Comparison of ENCODE assay signal across 30 cellular contexts in genomic region chr7:67856046-67856445, GRCh38.
"Had no signal": no experiment of that assay in that cellular context is flagged by ENCODE, and none has a peak within 500 bp of the region (broad histone marks: within the 10 kb centered on the region; RNA-seq: fewer than 3 reads in every experiment).

No MANE protein-coding gene starts in this region.

- ATAC-seq: heart right ventricle; left colon; left lung; lower lobe of right lung; naive thymus-derived CD8-positive, alpha-beta T cell; right lobe of liver; stimulated activated memory B cell treated with anti-CD40 and anti-IgM and Interleukin-4, amounts not matched to agents 10 μg/mL and 1 μg/mL and 100 μg/mL, for 72 hours; stimulated activated naive CD8-positive, alpha-beta T cell treated with anti-CD3 and anti-CD28 coated beads, Interleukin-15, amount 100 ng/mL, for 72 hours had no signal

- H3K4me1 ChIP-seq: heart right ventricle, left lung, lower lobe of right lung, parathyroid adenoma, right atrium auricular region, tibial nerve, uterus had no signal

- H3K4me3 ChIP-seq: heart right ventricle, hepatocyte, left lung, lower lobe of right lung, right atrium auricular region, right lobe of liver, smooth muscle cell, tibial nerve, uterus had no signal

- H3K27ac ChIP-seq: heart right ventricle, hepatocyte, left lung, lower lobe of right lung, neutrophil, parathyroid adenoma, right atrium auricular region, tibial nerve, uterus had no signal

- H3K27me3 ChIP-seq: hepatocyte, left lung, neutrophil, right atrium auricular region, right lobe of liver, tibial nerve, uterus had no signal

- H3K9me3 ChIP-seq: lower lobe of right lung, neutrophil, right atrium auricular region, right lobe of liver, uterus had no signal

- H3K27ac Mint-ChIP-seq: immature natural killer cell; mesothelial cell of epicardium; naive thymus-derived CD8-positive, alpha-beta T cell; nephron; stimulated activated memory B cell treated with anti-CD40 and anti-IgM and Interleukin-4, amounts not matched to agents 10 μg/mL and 1 μg/mL and 100 μg/mL, for 72 hours; stimulated activated naive CD8-positive, alpha-beta T cell treated with anti-CD3 and anti-CD28 coated beads, Interleukin-15, amount 100 ng/mL, for 72 hours; type B pancreatic cell had no signal

- H2AFZ ChIP-seq: hepatocyte, parathyroid adenoma had no signal

- H3K4me1 Mint-ChIP-seq: immature natural killer cell; mesothelial cell of epicardium; naive thymus-derived CD8-positive, alpha-beta T cell; stimulated activated memory B cell treated with anti-CD40 and anti-IgM and Interleukin-4, amounts not matched to agents 10 μg/mL and 1 μg/mL and 100 μg/mL, for 72 hours; stimulated activated naive CD8-positive, alpha-beta T cell treated with anti-CD3 and anti-CD28 coated beads, Interleukin-15, amount 100 ng/mL, for 72 hours had no signal

- H3K9ac ChIP-seq: parathyroid adenoma had no signal

- H3K36me3 ChIP-seq: heart right ventricle, left lung, lower lobe of right lung, neutrophil, right atrium auricular region, right lobe of liver, tibial nerve, uterus had no signal

- H3K4me2 ChIP-seq: hepatocyte, smooth muscle cell had no signal

- H3K4me3 Mint-ChIP-seq: immature natural killer cell; mesothelial cell of epicardium; naive thymus-derived CD8-positive, alpha-beta T cell; nephron; neural crest cell; stimulated activated memory B cell treated with anti-CD40 and anti-IgM and Interleukin-4, amounts not matched to agents 10 μg/mL and 1 μg/mL and 100 μg/mL, for 72 hours; stimulated activated naive CD8-positive, alpha-beta T cell treated with anti-CD3 and anti-CD28 coated beads, Interleukin-15, amount 100 ng/mL, for 72 hours; type B pancreatic cell had no signal

- H3K36me3 Mint-ChIP-seq: immature natural killer cell; mesothelial cell of epicardium; stimulated activated memory B cell treated with anti-CD40 and anti-IgM and Interleukin-4, amounts not matched to agents 10 μg/mL and 1 μg/mL and 100 μg/mL, for 72 hours; type B pancreatic cell had no signal

- H3K9me3 Mint-ChIP-seq: neural crest cell, type B pancreatic cell had no signal

- DNase-seq: heart right ventricle; immature natural killer cell; kidney; left colon; left lung; lower lobe of right lung; mammary epithelial cell; mesenchymal stem cell; naive thymus-derived CD8-positive, alpha-beta T cell; occipital lobe; right lobe of liver; stimulated activated CD4-positive, alpha-beta T cell treated with anti-CD3 and anti-CD28 coated beads, Interleukin-1b, Interleukin-23, amount 100 ng/mL, for 48 hours; stimulated activated CD4-positive, alpha-beta T cell treated with anti-CD3 and anti-CD28 coated beads, Interleukin-2, amount 100 ng/mL, for 48 hours; stimulated activated CD4-positive, alpha-beta T cell treated with anti-CD3 and anti-CD28 coated beads, Interleukin-4, amount 100 ng/mL, for 4 hours; stimulated activated CD8-positive, alpha-beta memory T cell treated with anti-CD3 and anti-CD28 coated beads, Interleukin-4, amount 100 ng/mL, for 48 hours; stimulated activated naive CD4-positive, alpha-beta T cell treated with Interleukin-2 at 50 U/mL for 16 hours; stimulated activated naive CD8-positive, alpha-beta T cell treated with anti-CD3 and anti-CD28 coated beads, Interleukin-15, amount 100 ng/mL, for 72 hours; substantia nigra; uterus had no signal

- H3K79me2 ChIP-seq: hepatocyte, parathyroid adenoma had no signal

- H3K27me3 Mint-ChIP-seq: naive thymus-derived CD8-positive, alpha-beta T cell; stimulated activated memory B cell treated with anti-CD40 and anti-IgM and Interleukin-4, amounts not matched to agents 10 μg/mL and 1 μg/mL and 100 μg/mL, for 72 hours; stimulated activated naive CD8-positive, alpha-beta T cell treated with anti-CD3 and anti-CD28 coated beads, Interleukin-15, amount 100 ng/mL, for 72 hours had no signal
